ENCODE assay signal across 23 cellular contexts in genomic region chr20:38180781-38181180, GRCh38. TPM values are rescaled to one million over a fixed set of nuclear protein-coding genes. Genes with fewer than 3 reads are reported as not detected.
DNase-seq lines count a peak whose midpoint lies in the region; ATAC-seq and FAIRE-seq lines count a peak whose summit lies in the region.
"Had no signal": no experiment of that assay in that cellular context is flagged by ENCODE, and none has a peak within 500 bp of the region (broad histone marks: within the 10 kb centered on the region; RNA-seq: fewer than 3 reads in every experiment).

No MANE protein-coding gene starts in this region.

- H4K20me1 ChIP-seq in GM23248 (ENCODE audit: insufficient read depth): no peaks in the 10 kb centered on the region

- no peak overlapping the region for H2AFZ ChIP-seq in GM23248

- no peak overlapping the region for H3K27ac Mint-ChIP-seq in activated naive CD4-positive, alpha-beta T cell treated with anti-CD3 and anti-CD28 coated beads for 36 hours
- H3K27ac Mint-ChIP-seq: activated CD4-positive, alpha-beta T cell treated with anti-CD3 and anti-CD28 coated beads, Interleukin-2, amount 10 ng/mL, durations not matched to agents 24 days and 14 days; activated naive CD8-positive, alpha-beta T cell; immature natural killer cell; T-helper 1 cell treated with Interleukin-12 subunit alpha and Interleukin-12 subunit beta and Interleukin-4 antibody, amounts not matched to agents 30 μg/mL and 1 μg/mL, for 36 hours had no signal

- H3K4me1 ChIP-seq in GM23248 (ENCODE audit: insufficient read depth): peaks cover 6% of the 10 kb centered on the region
- H3K4me1 ChIP-seq: SJSA1, stomach, transverse colon had no signal

- no peaks in the 10 kb centered on the region for H3K4me1 Mint-ChIP-seq in activated naive CD4-positive, alpha-beta T cell treated with anti-CD3 and anti-CD28 coated beads for 36 hours (ENCODE audit: low read depth)
- H3K4me1 Mint-ChIP-seq: activated CD4-positive, alpha-beta T cell treated with anti-CD3 and anti-CD28 coated beads, Interleukin-2, amount 10 ng/mL, durations not matched to agents 24 days and 14 days; immature natural killer cell had no signal

- WGBS in GM23248 (ENCODE audit: low coverage in 1 of 2, low lambda C conversion rate in 2 of 2, missing lambda C conversion rate in 2 of 2), 2 experiments: 64 to 74% methylated on average over 5 of the region's 5 CpGs

- no peaks in the 10 kb centered on the region for H3K36me3 ChIP-seq in GM23248 (ENCODE audit: low read depth)
- H3K36me3 ChIP-seq: neutrophil, SJSA1, stomach, transverse colon had no signal

- in situ Hi-C loops in GM23248 (cut with MboI): no loop called here

- FAIRE-seq in RCC 7860 (lab: Jason Lieb, UNC): no peak
- FAIRE-seq: G401.6 had no signal

- CTCF ChIA-PET in activated naive CD4-positive, alpha-beta T cell treated with anti-CD3 and anti-CD28 coated beads for 36 hours (lab: Charles Lee): interaction anchor here (0.6 to 1.2 kb wide), 2 partner anchors 40 to 232 kb away, joined by 3 to 7 read pairs; no protein-coding TSS in a partner anchor

- H3K79me2 ChIP-seq in GM23248 (ENCODE audit: insufficient read depth): no peaks in the 10 kb centered on the region

- no peak overlapping the region for H3K4me3 Mint-ChIP-seq in activated naive CD4-positive, alpha-beta T cell treated with anti-CD3 and anti-CD28 coated beads for 36 hours
- H3K4me3 Mint-ChIP-seq: activated CD4-positive, alpha-beta T cell treated with anti-CD3 and anti-CD28 coated beads, Interleukin-2, amount 10 ng/mL, durations not matched to agents 24 days and 14 days; activated naive CD8-positive, alpha-beta T cell; immature natural killer cell; T-helper 1 cell treated with Interleukin-12 subunit alpha and Interleukin-12 subunit beta and Interleukin-4 antibody, amounts not matched to agents 30 μg/mL and 1 μg/mL, for 36 hours had no signal

- H3K27ac ChIP-seq in GM23248: no peak overlapping the region
- H3K27ac ChIP-seq: C4-2B, epithelial cell of prostate, neutrophil, SJSA1, stomach, transverse colon had no signal

- no peaks in the 10 kb centered on the region for H3K27me3 ChIP-seq in GM23248 (replicated peaks; ENCODE audit: insufficient read depth)
- H3K27me3 ChIP-seq: neutrophil, SJSA1 had no signal

- peaks cover 6% of the 10 kb centered on the region for H3F3A ChIP-seq in GM23248 (ENCODE audit: insufficient read depth)

- no peak overlapping the region for H3K4me3 ChIP-seq in GM23248
- H3K4me3 ChIP-seq: SJSA1, stomach, transverse colon had no signal

- H3K4me2 ChIP-seq in GM23248 (ENCODE audit: unreplicated experiment): no peak overlapping the region

- peaks cover 5% of the 10 kb centered on the region for H3K27me3 Mint-ChIP-seq in activated naive CD4-positive, alpha-beta T cell treated with anti-CD3 and anti-CD28 coated beads for 36 hours (ENCODE audit: low read depth)

- no peaks in the 10 kb centered on the region for H3K36me3 Mint-ChIP-seq in activated naive CD4-positive, alpha-beta T cell treated with anti-CD3 and anti-CD28 coated beads for 36 hours (ENCODE audit: low read depth)
- H3K36me3 Mint-ChIP-seq: activated naive CD8-positive, alpha-beta T cell; immature natural killer cell had no signal

- no peak for ATAC-seq in left ventricle myocardium superior

- no peaks in the 10 kb centered on the region for H3K9me3 ChIP-seq in GM23248 (ENCODE audit: low read depth)
- H3K9me3 ChIP-seq: neutrophil, SJSA1, stomach, transverse colon had no signal

- no peaks in the 10 kb centered on the region for H3K9me2 ChIP-seq in GM23248 (ENCODE audit: insufficient read depth)

- DNase-seq in A172 (ENCODE audit: low spot score): peak; percentile 58
- peak; percentile 46 for DNase-seq in GM23248
- peak; percentile 95 for DNase-seq in RCC 7860 (ENCODE audit: low spot score)
- DNase-seq in kidney tubule cell (ENCODE audit: low spot score): peak; percentile 72
- no peak for DNase-seq in activated T-cell treated with anti-CD3 and anti-CD28 coated beads, Interleukin-2, amount 50 U/mL, for 48 hours
- no peak for DNase-seq in left ventricle myocardium superior
- DNase-seq in stimulated activated CD4-positive, alpha-beta T cell treated with anti-CD3 and anti-CD28 coated beads, Interleukin-2, amount 100 ng/mL, for 48 hours: no peak
- DNase-seq in activated naive CD4-positive, alpha-beta T cell treated with anti-CD3 and anti-CD28 coated beads for 36 hours: no peak
- DNase-seq: activated CD4-positive, alpha-beta T cell treated with anti-CD3 and anti-CD28 coated beads, Interleukin-2, amount 10 ng/mL, durations not matched to agents 24 days and 14 days; HCEC 1CT; immature natural killer cell; NCI-H774; OCI-M1; stimulated activated CD4-positive, alpha-beta T cell treated with anti-CD3 and anti-CD28 coated beads, Interleukin-4, amount 100 ng/mL, for 1 hour; stomach; transverse colon had no signal

- intact Hi-C loops in left ventricle myocardium superior (cut with micrococcal nuclease): no loop called here
- intact Hi-C loops in activated naive CD4-positive, alpha-beta T cell treated with anti-CD3 and anti-CD28 coated beads for 36 hours (cut with micrococcal nuclease): no loop called here

- H3K9ac ChIP-seq in GM23248: no peak overlapping the region

- H3K9me3 Mint-ChIP-seq in activated naive CD4-positive, alpha-beta T cell treated with anti-CD3 and anti-CD28 coated beads for 36 hours: no peaks in the 10 kb centered on the region
- H3K9me3 Mint-ChIP-seq: activated CD4-positive, alpha-beta T cell treated with anti-CD3 and anti-CD28 coated beads, Interleukin-2, amount 10 ng/mL, durations not matched to agents 24 days and 14 days; immature natural killer cell; T-helper 1 cell treated with Interleukin-12 subunit alpha and Interleukin-12 subunit beta and Interleukin-4 antibody, amounts not matched to agents 30 μg/mL and 1 μg/mL, for 36 hours had no signal

RNA-seq across cellular contexts. Expression of gene TGM2, which starts 15.7 kb away (rescaled TPM):
- total RNA-seq in A172 (2014; rRNA removed; shearing (Covaris generic)): 13.9 and 27.0 TPM in 2 replicates
- 311 and 339 TPM in 2 replicates for total RNA-seq in GM23248 (2014; rRNA removed; shearing (Covaris generic))
- polyA plus RNA-seq in GM23248 (2016; fragmentation: Nextera tagmentation; extraction: Ambion mirVana): 254 and 269 TPM in 2 replicates
- total RNA-seq in left ventricle myocardium superior: 473 TPM
- total RNA-seq in activated naive CD4-positive, alpha-beta T cell treated with anti-CD3 and anti-CD28 coated beads for 36 hours: not detected
- polyA plus RNA-seq: immature natural killer cell had no signal

Comparison
In these comparisons a context has a peak if more than half of its experiments do, and no peak if none do; other contexts are left out.
1. DNase-seq: peak in A172 (single experiment), GM23248 (single experiment), RCC 7860 (single experiment) and kidney tubule cell (single experiment); none in activated T-cell treated with anti-CD3 and anti-CD28 coated beads, Interleukin-2, amount 50 U/mL, for 48 hours (0 of 2), left ventricle myocardium superior (single experiment), stimulated activated CD4-positive, alpha-beta T cell treated with anti-CD3 and anti-CD28 coated beads, Interleukin-2, amount 100 ng/mL, for 48 hours (0 of 2) and activated naive CD4-positive, alpha-beta T cell treated with anti-CD3 and anti-CD28 coated beads for 36 hours (single experiment).
2. RNA of gene TGM2, which starts 15.7 kb away (total RNA-seq): 473 TPM in left ventricle myocardium superior (single experiment) and 311 to 339 TPM in GM23248; 13.9 to 27.0 TPM in A172 and not detected in activated naive CD4-positive, alpha-beta T cell treated with anti-CD3 and anti-CD28 coated beads for 36 hours; every median in the first group is over 10 times any median in the second.